8 cellular contexts compared by ENCODE assay signal in the genomic region with DNA sequence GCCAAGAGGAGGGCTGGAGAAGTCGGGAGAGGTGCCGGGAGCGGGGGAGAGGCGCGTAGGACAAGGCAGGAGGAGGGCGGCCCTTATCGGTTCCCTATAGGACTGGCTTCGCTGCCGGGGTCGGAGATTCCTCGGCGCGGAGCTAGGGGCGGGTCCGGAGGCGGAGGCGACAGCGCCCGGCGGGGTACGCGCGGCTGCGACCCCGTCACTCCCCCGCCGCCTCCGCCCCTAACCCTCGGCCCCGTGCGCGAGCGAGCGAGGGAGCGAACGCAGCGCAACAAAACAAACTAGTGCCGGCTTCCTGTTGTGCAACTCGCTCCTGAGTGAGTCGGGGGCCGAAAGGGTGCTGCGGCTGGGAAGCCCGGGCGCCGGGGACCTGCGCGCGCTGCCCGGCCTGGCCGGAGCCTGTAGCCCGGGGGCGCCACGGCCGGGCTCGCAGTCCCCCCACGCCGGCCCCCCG. TPM values are rescaled to one million over a fixed set of nuclear protein-coding genes. Genes with fewer than 3 reads are reported as not detected.
DNase-seq lines count a peak whose midpoint lies in the region; ATAC-seq, FAIRE-seq and TF ChIP-seq lines count a peak whose summit lies in the region.

No MANE protein-coding gene starts in this region.

- DNase-seq in RPMI8226 = peak; percentile 37
- peak; percentile 49 to 78 (median 65) for DNase-seq in adrenal gland
- DNase-seq in cardiac septum (ENCODE audit: low spot score) = peak; percentile 78
- peak; percentile 45 to 85 (median 68) for DNase-seq in pancreas
- DNase-seq in cortex of kidney (lab: John Stamatoyannopoulos, UW) = no peak

- FAIRE-seq in pancreas (lab: Jason Lieb, UNC) = no peak

- H3K27me3 ChIP-seq in ACC112 (ENCODE audit: insufficient read depth, low read length) (no peaks in the 10 kb centered on the region), adrenal gland (no peaks in the 10 kb centered on the region), pancreas (no peaks in the 10 kb centered on the region)

- H3K9me3 ChIP-seq in adrenal gland (replicated peaks in 1 of 3) (no peaks in the 10 kb centered on the region), pancreas (no peaks in the 10 kb centered on the region)

- H3K27ac ChIP-seq in ACC112 (ENCODE audit: low read depth, low read length) (peak overlapping the region; percentile 96), adrenal gland (peak overlapping the region; percentile 2 to 92 (median 91)), pancreas (peak overlapping the region; percentile 73 to 96 (median 88))

- intact Hi-C loops in adrenal gland (cut with DNase I) = no loop called here
- intact Hi-C loops in cardiac septum (cut with DNase I) = loop anchor here (10.0 kb wide), 1 partner anchor 213 kb away; no protein-coding TSS in a partner anchor
- intact Hi-C loops in pancreas (cut with DNase I) = no loop called here

- peaks cover 65% of the 10 kb centered on the region for H3K4me1 ChIP-seq in ACC112 (ENCODE audit: control insufficient read depth, insufficient read depth, low read length, unreplicated experiment)
- peaks cover 11 to 24% of the 10 kb centered on the region in 2 donors for H3K4me1 ChIP-seq in adrenal gland (replicated peaks in 1 of 2)
- H3K4me1 ChIP-seq in pancreas = peaks cover 0 to 14% (median 0%) of the 10 kb centered on the region in 3 donors

- ATAC-seq in GM18511 (IDR thresholded peaks at IDR 0.05; ENCODE audit: unreplicated experiment) = peak; percentile 45
- ATAC-seq in HG03135 (IDR thresholded peaks at IDR 0.05; ENCODE audit: unreplicated experiment) = peak; percentile 49
- ATAC-seq in pancreas = peak; percentile 44 to 61 (median 47)

- TF ChIP-seq CTCF in adrenal gland (IDR thresholded peaks at IDR 0.05) (no peak), pancreas (IDR thresholded peaks at IDR 0.05) (no peak)

- peak overlapping the region; percentile 94 for H3K4me3 ChIP-seq in ACC112 (ENCODE audit: low read depth, low read length)
- peak overlapping the region; percentile 37 to 70 (median 58) for H3K4me3 ChIP-seq in adrenal gland
- H3K4me3 ChIP-seq in pancreas = peak overlapping the region; percentile 62 to 80 (median 66)

- peaks cover 39% of the 10 kb centered on the region for H3K79me2 ChIP-seq in ACC112 (ENCODE audit: control insufficient read depth, insufficient read depth, low read length, unreplicated experiment)

- WGBS in adrenal gland, 4 donors = 0 to 1% (median 0%) methylated on average over 31 to 58 of the region's 58 CpGs
- 0 to 1% methylated on average over 43 to 58 of the region's 58 CpGs for WGBS in pancreas, 2 donors

- H2AFZ ChIP-seq in ACC112 (ENCODE audit: low read length, unreplicated experiment) = peak overlapping the region; percentile 79

- no peaks in the 10 kb centered on the region for H3K36me3 ChIP-seq in ACC112 (ENCODE audit: insufficient read depth, low read length)
- no peaks in the 10 kb centered on the region for H3K36me3 ChIP-seq in adrenal gland (replicated peaks in 1 of 2)
- H3K36me3 ChIP-seq in pancreas = no peaks in the 10 kb centered on the region

- TF ChIP-seq POLR2A in adrenal gland (IDR thresholded peaks at IDR 0.05) = peak in 1 of 2 donors; percentile 82

RNA-seq across cellular contexts. Expression of gene GLIS3, which starts 2.0 kb away (rescaled TPM):
- total RNA-seq in adrenal gland (10 to 100 TPM in 2 of 8 donors, 1 to 10 TPM in 6; 5.0 to 20.2 (median 8.9) TPM), cardiac septum (4.7 TPM), pancreas (10 to 100 TPM; 32.0 to 67.2 (median 40.7) TPM)
- polyA plus RNA-seq in adrenal gland (1 to 10 TPM; 1.1 to 4.9 (median 1.4) TPM), pancreas (10 to 100 TPM; 15.9 to 29.1 TPM)
